In the genomic region with DNA sequence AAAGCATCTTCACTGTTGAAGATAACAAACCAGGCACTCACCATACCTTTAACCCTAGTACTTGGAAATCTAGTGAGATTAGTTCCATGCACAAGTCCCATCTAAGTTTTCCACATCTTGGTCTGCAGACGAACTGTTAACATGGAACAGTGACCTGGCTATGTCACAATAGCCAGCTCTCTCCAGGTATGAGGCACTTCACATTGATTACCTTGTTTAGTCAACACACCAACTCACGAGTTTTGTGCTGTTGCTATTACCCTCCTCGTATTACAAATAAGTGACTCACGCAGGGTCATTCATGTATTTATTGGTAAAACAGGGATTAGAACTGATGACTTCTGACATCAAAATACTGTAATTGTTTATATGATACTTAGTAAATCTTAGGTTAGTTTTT, we compare ENCODE assay signal across 18 cellular contexts. TPM values are rescaled to one million over a fixed set of nuclear protein-coding genes. Genes with fewer than 3 reads are reported as not detected.
DNase-seq lines count a peak whose midpoint lies in the region; ATAC-seq and TF ChIP-seq lines count a peak whose summit lies in the region.
"Had no signal": no experiment of that assay in that cellular context is flagged by ENCODE, and none has a peak within 500 bp of the region (broad histone marks: within the 10 kb centered on the region; RNA-seq: fewer than 3 reads in every experiment).

No MANE protein-coding gene starts in this region.

- H2BK120ac ChIP-seq in H9 (ENCODE audit: low read depth, low read length, poor library complexity, severe bottlenecking), result no peak overlapping the region

- H3K27ac ChIP-seq in H9 (ENCODE audit: insufficient read length, low read depth, low read length), result no peak overlapping the region
- H3K27ac ChIP-seq: BLaER1 treated with 17β-estradiol and CSF1 and Interleukin-3, amounts not matched to agents 10 nM and 100 nM; PC-9; SJCRH30 had no signal

- TF ChIP-seq CTCF in H9 (conservative IDR thresholded peaks at IDR 0.05), result no peak
- no peak for TF ChIP-seq CTCF in epithelial cell of esophagus (IDR thresholded peaks at IDR 0.05; ENCODE audit: insufficient read depth, low read depth, low read length, missing control alignments)

- WGBS in H9 (ENCODE audit: extremely low coverage, insufficient read length, low lambda C conversion rate), result no CpG with 5 or more reads among the region's 4 CpGs

- no peak overlapping the region for H3K27ac Mint-ChIP-seq in H9
- H3K27ac Mint-ChIP-seq: CD8-positive, alpha-beta memory T cell; T-helper 17 cell had no signal

- H3K4ac ChIP-seq in H9 (ENCODE audit: low read depth, low read length), result no peak overlapping the region

- ATAC-seq in HG03039 (IDR thresholded peaks at IDR 0.05; ENCODE audit: unreplicated experiment) (no peak), GM21529 (IDR thresholded peaks at IDR 0.05; ENCODE audit: unreplicated experiment) (no peak)
- ATAC-seq: T-helper 17 cell had no signal

- H3K23ac ChIP-seq in H9 (ENCODE audit: insufficient read length, low read depth, low read length), result no peak overlapping the region

- no peak overlapping the region for H4K5ac ChIP-seq in H9 (ENCODE audit: insufficient read length, low read depth, low read length)

- no peak overlapping the region for H2AK5ac ChIP-seq in H9 (ENCODE audit: insufficient read length, low read length)

- no peak overlapping the region for H3K14ac ChIP-seq in H9 (ENCODE audit: insufficient read depth, low read length)

- DNase-seq in COLO668 (lab: John Stamatoyannopoulos, UW; ENCODE audit: unreplicated experiment), result peak; percentile 32
- DNase-seq in H9, result no peak
- peak; percentile 31 for DNase-seq in NCI-H510A (lab: John Stamatoyannopoulos, UW)
- peak; percentile 11 for DNase-seq in epithelial cell of esophagus (ENCODE audit: low read depth)
- no peak for DNase-seq in MV-4-11 (lab: John Stamatoyannopoulos, UW)
- DNase-seq in mucosa of gallbladder (ENCODE audit: low spot score), result no peak
- DNase-seq: CD8-positive, alpha-beta memory T cell; KG1; NCI-H1436 treated with DMSO at 0.1 percent for 48 hours; NCI-H2171; NCI-H524; PC-9; SJCRH30; T-helper 17 cell had no signal

- H3T11ph ChIP-seq in H9 (ENCODE audit: low read length), result no peak overlapping the region

- no peak overlapping the region for H3K4me2 ChIP-seq in H9 (ENCODE audit: insufficient read depth, insufficient read length, low read length)
- H3K4me2 ChIP-seq: BLaER1 treated with 17β-estradiol and CSF1 and Interleukin-3, amounts not matched to agents 10 nM and 100 nM; PC-9 had no signal

- no peaks in the 10 kb centered on the region for H4K20me1 ChIP-seq in H9 (ENCODE audit: control insufficient read depth, insufficient read depth, insufficient read length)
- H4K20me1 ChIP-seq: BLaER1 treated with 17β-estradiol and CSF1 and Interleukin-3, amounts not matched to agents 10 nM and 100 nM had no signal

- H3K27me3 ChIP-seq in H9 (ENCODE audit: insufficient read depth, low read length), result no peaks in the 10 kb centered on the region
- H3K27me3 ChIP-seq: BLaER1 treated with 17β-estradiol and CSF1 and Interleukin-3, amounts not matched to agents 10 nM and 100 nM; SJCRH30 had no signal

- no peak overlapping the region for H3K4me3 ChIP-seq in epithelial cell of esophagus (ENCODE audit: low read length)
- H3K4me3 ChIP-seq: BLaER1 treated with 17β-estradiol and CSF1 and Interleukin-3, amounts not matched to agents 10 nM and 100 nM; HAP-1; PC-9; SJCRH30 had no signal

- no peak overlapping the region for H2BK5ac ChIP-seq in H9 (ENCODE audit: insufficient read length, low read length)

- H3K4me3 Mint-ChIP-seq in H9, result no peak overlapping the region
- H3K4me3 Mint-ChIP-seq: CD8-positive, alpha-beta memory T cell; T-helper 17 cell had no signal

- peaks cover 3 to 4% of the 10 kb centered on the region in 2 experiments for H3K4me1 Mint-ChIP-seq in H9
- H3K4me1 Mint-ChIP-seq: CD8-positive, alpha-beta memory T cell; T-helper 17 cell had no signal

- no peaks in the 10 kb centered on the region for H3K79me1 ChIP-seq in H9 (ENCODE audit: insufficient read depth, low read depth, low read length, poor library complexity, severe bottlenecking)

- H4K91ac ChIP-seq in H9 (ENCODE audit: insufficient read length, low read depth, low read length), result no peak overlapping the region

- no peak overlapping the region for H4K8ac ChIP-seq in H9 (replicated peaks; ENCODE audit: insufficient read length, low read depth, low read length)

- H2BK20ac ChIP-seq in H9 (ENCODE audit: low read depth, low read length, poor library complexity, severe bottlenecking), result no peak overlapping the region

- no peaks in the 10 kb centered on the region for H3K4me1 ChIP-seq in H9 (ENCODE audit: insufficient read depth, low read length)

- H3K9me3 Mint-ChIP-seq in H9, result no peaks in the 10 kb centered on the region; a peak in 2 of 5 replicates
- H3K9me3 Mint-ChIP-seq: CD8-positive, alpha-beta memory T cell had no signal

- no peaks in the 10 kb centered on the region for H3K23me2 ChIP-seq in H9 (ENCODE audit: insufficient read length, low read depth, low read length, poor library complexity, severe bottlenecking)

- no peak overlapping the region for H2BK12ac ChIP-seq in H9 (ENCODE audit: insufficient read length, low read depth, low read length)

- no peak overlapping the region for H3K56ac ChIP-seq in H9 (ENCODE audit: insufficient read length, low read depth, low read length)

- no peaks in the 10 kb centered on the region for H3K27me3 Mint-ChIP-seq in H9 (ENCODE audit: low read depth)

- peak overlapping the region; percentile 85 for H2AFZ ChIP-seq in H9 (ENCODE audit: low read length)
- H2AFZ ChIP-seq: PC-9 had no signal

- H2BK15ac ChIP-seq in H9 (ENCODE audit: low read depth, low read length), result no peak overlapping the region

- no peaks in the 10 kb centered on the region for H3K79me2 ChIP-seq in H9 (ENCODE audit: insufficient read depth, low read length)

- no peak overlapping the region for H3K9ac ChIP-seq in H9 (ENCODE audit: extremely low read depth, insufficient read length, low read length)
- H3K9ac ChIP-seq: BLaER1 treated with 17β-estradiol and CSF1 and Interleukin-3, amounts not matched to agents 10 nM and 100 nM had no signal

- peaks cover 0 to 3% (median 0%) of the 10 kb centered on the region in 3 experiments; a peak in 2 of 7 replicates for H3K36me3 Mint-ChIP-seq in H9 (ENCODE audit: insufficient read depth in 1 of 3, low read depth in 3 of 3)
- H3K36me3 Mint-ChIP-seq: CD8-positive, alpha-beta memory T cell had no signal

- H3K9me3 ChIP-seq in H9 (ENCODE audit: control insufficient read depth, low read depth, low read length), result no peaks in the 10 kb centered on the region
- H3K9me3 ChIP-seq: BLaER1 treated with 17β-estradiol and CSF1 and Interleukin-3, amounts not matched to agents 10 nM and 100 nM; HAP-1; SJCRH30 had no signal

- H3K18ac ChIP-seq in H9 (ENCODE audit: insufficient read length, low read depth, low read length), result no peak overlapping the region

RNA-seq across cellular contexts. Expression of a gene that starts 36.4 kb away (rescaled TPM):
- total RNA-seq in H9 (2021) (50.3 and 58.5 TPM in 2 replicates), mucosa of gallbladder (6.8 TPM)
- total RNA-seq: CD8-positive, alpha-beta memory T cell; T-helper 17 cell had no signal

Comparison
In these comparisons a context has a peak if more than half of its experiments do, and no peak if none do; other contexts are left out.
1. DNase-seq: peak in COLO668 (single experiment), NCI-H510A (single experiment) and epithelial cell of esophagus (single experiment); none in H9 (single experiment), MV-4-11 (single experiment) and mucosa of gallbladder (single experiment).